Comparison of ENCODE assay signal across 1 cellular context in the genomic region with DNA sequence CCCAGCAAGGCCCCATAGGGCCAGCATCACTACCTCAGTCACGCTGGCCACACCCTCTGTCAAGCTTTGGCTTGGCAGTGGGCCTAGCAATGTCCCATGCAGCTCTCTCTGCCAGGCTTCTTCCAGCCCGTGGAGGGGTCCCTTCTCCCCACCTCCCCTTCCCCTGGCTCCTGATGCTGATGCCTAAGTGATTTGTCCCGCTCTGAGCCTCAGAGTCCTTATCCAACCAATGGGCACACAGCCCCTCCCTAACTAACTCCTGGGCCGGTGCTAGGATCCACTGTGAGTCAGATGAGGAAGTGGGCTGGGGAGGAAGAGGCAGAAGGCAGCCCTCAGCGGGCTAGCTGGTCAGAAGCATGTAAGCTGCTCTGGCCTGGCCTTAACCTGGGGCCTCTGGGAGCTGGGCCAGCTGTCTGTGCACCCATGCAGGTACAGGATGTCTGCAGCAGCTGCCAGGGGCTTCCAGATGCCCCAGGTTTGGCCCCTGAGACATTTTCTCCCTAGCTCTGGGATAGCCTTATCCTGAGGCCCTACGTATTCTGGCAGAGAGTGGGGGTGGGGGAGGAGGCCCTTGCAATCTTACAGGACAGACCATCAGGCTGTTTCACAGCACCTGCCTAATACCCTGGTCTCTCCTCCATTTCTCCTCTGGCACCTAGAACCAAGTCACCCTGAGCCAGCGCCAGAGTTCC.
TF ChIP-seq lines count a peak whose summit lies in the region.

No MANE protein-coding gene starts in this region.

TF ChIP-seq in SK-N-SH treated with all-trans-retinoic acid at 6 μM for 48 hours, 23 proteins besides CTCF, POLR2A, EP300 and RAD21 (continued from another document):
- TF ChIP-seq TSHZ2 (CRISPR knock-in tag; IDR thresholded peaks at IDR 0.05) (no peak), ZC3H10 (CRISPR knock-in tag; IDR thresholded peaks at IDR 0.05) (no peak), PATZ1 (CRISPR knock-in tag; IDR thresholded peaks at IDR 0.05; ENCODE audit: borderline replicate concordance) (no peak), ZNF8 (CRISPR knock-in tag; IDR thresholded peaks at IDR 0.05) (no peak), ZFP3 (CRISPR knock-in tag; IDR thresholded peaks at IDR 0.05) (no peak), ZFP30 (CRISPR knock-in tag; IDR thresholded peaks at IDR 0.05) (no peak), ISL1 (CRISPR knock-in tag; IDR thresholded peaks at IDR 0.05) (no peak), ZNF565 (CRISPR knock-in tag; conservative IDR thresholded peaks at IDR 0.05; ENCODE audit: low read depth) (no peak), RARB (CRISPR knock-in tag; IDR thresholded peaks at IDR 0.05) (no peak), CSRNP3 (CRISPR knock-in tag; IDR thresholded peaks at IDR 0.05) (no peak), OSR1 (CRISPR knock-in tag; IDR thresholded peaks at IDR 0.05) (no peak), CSDC2 (CRISPR knock-in tag; IDR thresholded peaks at IDR 0.05) (no peak), ARNTL (CRISPR knock-in tag; IDR thresholded peaks at IDR 0.05; ENCODE audit: borderline replicate concordance, low read depth) (no peak), TCF4 (CRISPR knock-in tag; IDR thresholded peaks at IDR 0.05; ENCODE audit: borderline replicate concordance) (no peak)
- TF ChIP-seq, protein P1, sequence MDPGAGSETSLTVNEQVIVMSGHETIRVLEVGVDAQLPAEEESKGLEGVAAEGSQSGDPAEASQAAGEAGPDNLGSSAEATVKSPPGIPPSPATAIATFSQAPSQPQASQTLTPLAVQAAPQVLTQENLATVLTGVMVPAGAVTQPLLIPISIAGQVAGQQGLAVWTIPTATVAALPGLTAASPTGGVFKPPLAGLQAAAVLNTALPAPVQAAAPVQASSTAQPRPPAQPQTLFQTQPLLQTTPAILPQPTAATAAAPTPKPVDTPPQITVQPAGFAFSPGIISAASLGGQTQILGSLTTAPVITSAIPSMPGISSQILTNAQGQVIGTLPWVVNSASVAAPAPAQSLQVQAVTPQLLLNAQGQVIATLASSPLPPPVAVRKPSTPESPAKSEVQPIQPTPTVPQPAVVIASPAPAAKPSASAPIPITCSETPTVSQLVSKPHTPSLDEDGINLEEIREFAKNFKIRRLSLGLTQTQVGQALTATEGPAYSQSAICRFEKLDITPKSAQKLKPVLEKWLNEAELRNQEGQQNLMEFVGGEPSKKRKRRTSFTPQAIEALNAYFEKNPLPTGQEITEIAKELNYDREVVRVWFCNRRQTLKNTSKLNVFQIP (CRISPR knock-in tag; IDR thresholded peaks at IDR 0.05; ENCODE audit: borderline replicate concordance, low read depth) = no peak
TF ChIP-seq in SK-N-SH treated with all-trans-retinoic acid at 6 μM for 48 hours: peak in this region for 0.
